In the genomic region with DNA sequence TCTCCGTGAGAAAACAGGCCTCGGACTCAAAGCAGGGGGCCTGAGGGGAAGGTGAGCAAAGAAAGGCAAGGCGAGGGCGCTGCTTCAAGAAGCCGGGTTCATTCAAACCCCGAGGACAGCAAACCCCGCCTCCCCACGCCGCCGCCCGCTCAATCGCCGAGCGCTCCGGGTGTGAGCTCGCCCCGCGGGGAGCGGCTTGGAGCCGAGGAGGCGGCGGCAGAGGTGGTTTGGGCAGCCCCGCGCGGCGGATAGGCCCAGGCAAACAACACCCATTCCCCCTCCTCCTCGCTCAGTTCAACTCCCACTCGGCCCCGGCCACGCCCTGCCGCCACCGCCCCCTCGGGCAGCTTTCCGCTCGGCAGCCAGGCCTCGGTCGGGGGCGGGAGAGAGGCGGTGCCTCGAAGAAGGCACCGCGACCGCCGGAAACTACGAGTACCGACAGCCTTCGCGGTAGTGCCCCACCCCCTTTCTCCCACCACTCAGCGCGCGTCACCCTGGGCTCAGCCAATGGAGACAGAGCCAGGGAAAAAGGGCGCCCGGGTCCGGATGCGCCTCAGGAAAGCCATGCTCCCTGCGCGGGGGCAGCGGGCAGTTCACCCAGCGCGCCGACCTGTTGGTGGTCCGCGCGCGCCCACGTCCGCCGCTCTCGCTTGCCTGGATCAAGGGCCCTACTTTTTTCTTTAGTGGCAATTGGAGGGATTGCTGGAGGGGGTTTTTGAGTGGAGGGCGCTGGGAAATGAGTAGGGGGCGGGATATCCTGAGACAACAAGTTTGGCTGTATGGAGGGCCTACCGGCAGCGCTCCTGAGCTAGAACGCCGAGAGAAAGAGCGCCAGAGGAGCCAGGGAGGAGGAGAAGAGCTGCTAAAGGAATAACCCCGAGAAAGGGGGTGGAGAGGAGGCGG, we compare ENCODE assay signal across 8 cellular contexts. TPM values are rescaled to one million over a fixed set of nuclear protein-coding genes. Genes with fewer than 3 reads are reported as not detected.
DNase-seq lines count a peak whose midpoint lies in the region; ATAC-seq and TF ChIP-seq lines count a peak whose summit lies in the region.

No MANE protein-coding gene starts in this region.

- H3K9ac ChIP-seq in endodermal cell (ENCODE audit: extremely low read depth, low read length, poor library complexity, severe bottlenecking) = peak overlapping the region; percentile 93

- peak overlapping the region; percentile 89 for H3K4me3 ChIP-seq in endodermal cell (ENCODE audit: low read length)

- H3K27ac Mint-ChIP-seq in endodermal cell = peak overlapping the region; percentile 100

- DNase-seq in Caki2 (ENCODE audit: low read depth) (peak; percentile 100), HUDEP-2 (lab: John Stamatoyannopoulos, UW; ENCODE audit: unreplicated experiment in 76 of 76) (peak; percentile 89 to 100 (median 98)), NOMO-1 treated with dmso at 0.1 percent for 144 hours (lab: John Stamatoyannopoulos, UW; ENCODE audit: unreplicated experiment) (peak; percentile 99), endodermal cell (peak; percentile 99), mesenteric fat pad (ENCODE audit: low spot score) (peak; percentile 99)
- DNase-seq in activated CD8-positive, alpha-beta memory T cell treated with anti-CD3 and anti-CD28 coated beads, Interleukin-2, amount 50 U/mL, for 1 hour (ENCODE audit: extremely low read depth) = peak; percentile 94
- peak; percentile 98 for DNase-seq in stimulated activated CD8-positive, alpha-beta memory T cell treated with anti-CD3 and anti-CD28 coated beads, Interleukin-15, amount 100 ng/mL, for 1 hour (ENCODE audit: low read depth)

- peak overlapping the region; percentile 98 for H3K27ac ChIP-seq in endodermal cell (ENCODE audit: low read depth, low read length)

- H3K4me1 ChIP-seq in endodermal cell (ENCODE audit: control insufficient read depth, insufficient read depth, low read length) = peaks cover 5% of the 10 kb centered on the region

- peaks cover 34% of the 10 kb centered on the region for H3K4me1 Mint-ChIP-seq in endodermal cell

- in situ Hi-C loops in Caki2 (cut with HindIII; ENCODE audit: low pct_unique_long_range_greater_than_20kb, low sequenced_read_pairs) = no loop called here

- ATAC-seq in GM21390 (IDR thresholded peaks at IDR 0.05; ENCODE audit: unreplicated experiment) = peak; percentile 77

- WGBS in endodermal cell (ENCODE audit: insufficient coverage in 1 of 2, insufficient read length in 1 of 2), 2 experiments = 0% methylated on average over 7 to 78 of the region's 78 CpGs

- peaks cover 6% of the 10 kb centered on the region for H3K36me3 Mint-ChIP-seq in endodermal cell (ENCODE audit: low read depth)

- no peak for TF ChIP-seq CTCF in endodermal cell (conservative IDR thresholded peaks at IDR 0.05)

- H3K4me3 Mint-ChIP-seq in endodermal cell = peak overlapping the region; percentile 99

- no peaks in the 10 kb centered on the region for H3K9me3 ChIP-seq in endodermal cell (ENCODE audit: control insufficient read depth, low read length)

- H3K27me3 Mint-ChIP-seq in endodermal cell (ENCODE audit: insufficient read depth) = no peaks in the 10 kb centered on the region

- no peaks in the 10 kb centered on the region for H3K27me3 ChIP-seq in endodermal cell (ENCODE audit: control insufficient read depth, insufficient read depth, low read length, poor library complexity, severe bottlenecking)

- no peaks in the 10 kb centered on the region for H3K36me3 ChIP-seq in endodermal cell (ENCODE audit: control insufficient read depth, insufficient read depth, low read length)

- no peaks in the 10 kb centered on the region for H3K9me3 Mint-ChIP-seq in endodermal cell

RNA-seq across cellular contexts. Expression of a gene that starts 0.7 kb away (rescaled TPM):
- 2.5 and 3.0 TPM in 2 replicates for total RNA-seq in Caki2 (2014; rRNA removed; shearing (Covaris generic); ENCODE audit: low replicate concordance)
- total RNA-seq in endodermal cell (10 to 100 TPM; 12.7 to 16.8 TPM), mesenteric fat pad (3.1 TPM)
- polyA plus RNA-seq in endodermal cell (2013, experiment 1 of 2) = 13.4 TPM
- 13.2 TPM for polyA plus RNA-seq in endodermal cell (2013, experiment 2 of 2)

Comparison
In these comparisons a context has a peak if more than half of its experiments do, and no peak if none do; other contexts are left out.
1. Peak in every context shown above with its lines: DNase-seq, ATAC-seq, H3K4me3 ChIP-seq and H3K27ac ChIP-seq.